Comparison of ENCODE assay signal across 33 cellular contexts in genomic region chr5:148060309-148060708, GRCh38.
"Had no signal": no experiment of that assay in that cellular context is flagged by ENCODE, and none has a peak within 500 bp of the region (broad histone marks: within the 10 kb centered on the region; RNA-seq: fewer than 3 reads in every experiment).

No MANE protein-coding gene starts in this region.

- H3K4me3 Mint-ChIP-seq: activated B cell treated with CpG ODN at 0.5 μM for 24 hours; activated CD4-positive, alpha-beta memory T cell treated with anti-CD3 and anti-CD28 coated beads for 36 hours; activated naive CD4-positive, alpha-beta T cell treated with anti-CD3 and anti-CD28 coated beads for 36 hours; activated T-cell treated with anti-CD3 and anti-CD28 coated beads, Interleukin-2, amount 50 U/mL, for 4 hours; activated T-helper 1 cell treated with anti-CD3 and anti-CD28 coated beads, Interleukin-12 subunit alpha, Interleukin-12 subunit beta, Interleukin-2, Interleukin-4 antibody, amounts not matched to agents 30 ng/mL and 10 ng/mL and 1 ng/mL, durations not matched to agents 14 hours and 24 hours and 36 hours had no signal

- H3K4me1 Mint-ChIP-seq: activated B cell treated with CpG ODN at 0.5 μM for 24 hours had no signal

- DNase-seq: activated B cell treated with CpG ODN at 0.5 μM for 24 hours; activated CD4-positive, alpha-beta memory T cell treated with anti-CD3 and anti-CD28 coated beads for 36 hours; activated CD4-positive, alpha-beta T cell treated with anti-CD3 and anti-CD28 coated beads for 4 hours; activated CD4-positive, alpha-beta T cell treated with anti-CD3 and anti-CD28 coated beads, Interleukin-2, amount 50 U/mL, for 1 hour; activated CD4-positive, CD25-positive, alpha-beta regulatory T cell treated with anti-CD3 and anti-CD28 coated beads, Interleukin-2, amount 50 U/mL, for 72 hours; activated CD8-positive, alpha-beta memory T cell treated with anti-CD3 and anti-CD28 coated beads, Interleukin-2, amount 50 U/mL, for 4 hours; activated gamma-delta T cell treated with Interleukin-2 at 50 U/mL for 16 hours; activated naive CD4-positive, alpha-beta T cell treated with anti-CD3 and anti-CD28 coated beads for 36 hours; activated T-cell treated with anti-CD3 and anti-CD28 coated beads for 4 hours; activated T-cell treated with anti-CD3 and anti-CD28 coated beads, Interleukin-2, amount 50 U/mL, for 4 hours; adrenal gland; body of pancreas; Kasumi-1; KG1; MM.1S; MV-4-11; NCI-H1092; NCI-H1436 treated with DMSO at 0.1 percent for 48 hours; NCI-H1694 treated with DMSO at 0.1 percent for 48 hours; NCI-H2029; NCI-H345; NCI-H524 treated with DMSO at 0.1 percent for 48 hours; NK-92 treated with Interleukin-12 subunit alpha and Interleukin-12 subunit beta, amount 100 ng/mL, for 24 hours; PC-3; Peyer's patch; RPMI8226; SHP77 treated with DMSO at 0.1 percent for 48 hours; T-helper 1 cell; T-helper 2 cell; T-helper 9 cell had no signal

- H3K27ac Mint-ChIP-seq: activated B cell treated with CpG ODN at 0.5 μM for 24 hours; activated CD4-positive, alpha-beta memory T cell treated with anti-CD3 and anti-CD28 coated beads for 36 hours; activated naive CD4-positive, alpha-beta T cell treated with anti-CD3 and anti-CD28 coated beads for 36 hours; activated naive CD4-positive, alpha-beta T cell treated with anti-CD3 and anti-CD28 coated beads, Interleukin-2, amount 50 U/mL, for 72 hours; activated T-helper 1 cell treated with anti-CD3 and anti-CD28 coated beads, Interleukin-12 subunit alpha, Interleukin-12 subunit beta, Interleukin-2, Interleukin-4 antibody, amounts not matched to agents 30 ng/mL and 10 ng/mL and 1 ng/mL, durations not matched to agents 14 hours and 24 hours and 36 hours had no signal

- ATAC-seq: activated naive CD4-positive, alpha-beta T cell treated with anti-CD3 and anti-CD28 coated beads, Interleukin-2, amount 50 U/mL, for 72 hours; activated T-cell treated with anti-CD3 and anti-CD28 coated beads, Interleukin-2, amount 50 U/mL, for 4 hours; body of pancreas; PC-3; SK-N-SH treated with all-trans-retinoic acid at 6 μM for 48 hours had no signal
